8 cellular contexts compared by ENCODE assay signal in the genomic region with DNA sequence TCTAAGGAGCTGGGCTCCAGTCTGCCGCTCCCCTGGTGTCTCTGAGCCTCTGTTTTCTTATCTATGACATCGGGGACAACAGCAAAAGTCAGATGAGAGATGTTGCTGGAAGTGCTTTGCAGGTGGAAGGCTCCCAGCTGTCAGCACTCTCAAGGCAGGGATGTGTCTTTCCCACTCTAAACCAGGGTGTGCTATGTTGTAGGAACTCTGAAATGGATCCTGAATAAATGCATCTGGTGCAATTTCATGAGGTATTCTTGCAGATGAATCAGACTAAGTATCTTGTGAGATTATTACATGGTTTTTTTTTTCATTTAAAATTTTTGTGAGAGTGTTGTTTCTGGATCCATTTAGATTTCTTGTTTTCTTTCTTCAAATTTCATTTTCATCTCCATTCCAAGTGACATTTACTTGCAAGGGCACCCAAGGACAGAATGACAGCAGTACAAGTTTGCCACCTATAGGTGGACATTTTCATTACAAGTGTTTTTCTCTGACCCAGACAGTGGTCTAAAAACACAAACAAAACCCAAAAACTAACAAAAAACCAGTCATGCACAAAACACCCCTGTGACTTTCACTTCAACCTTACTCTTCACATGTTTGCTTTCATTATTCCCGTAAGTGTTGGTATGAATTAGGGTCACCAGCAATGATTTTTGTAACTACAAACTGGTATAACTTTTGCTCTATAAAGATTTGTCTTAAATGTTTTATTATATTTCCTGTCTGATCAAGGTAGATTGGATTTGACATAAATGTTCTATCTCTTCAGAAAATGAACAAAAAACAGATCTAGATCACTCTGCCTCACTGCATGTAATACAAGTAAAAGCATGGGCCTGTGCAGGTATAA. TPM values are rescaled to one million over a fixed set of nuclear protein-coding genes. Genes with fewer than 3 reads are reported as not detected.
A peak's percentile ranks its signal among the peaks of the same experiment; 100 is the strongest.
DNase-seq lines count a peak whose midpoint lies in the region; ATAC-seq, FAIRE-seq and TF ChIP-seq lines count a peak whose summit lies in the region.

No MANE protein-coding gene starts in this region.

- no peaks in the 10 kb centered on the region for H3K4me1 ChIP-seq in small intestine (ENCODE audit: control insufficient read depth in 2 of 2, insufficient read depth in 1 of 2, low read depth in 1 of 2, low read length in 1 of 2)

- H3K27me3 ChIP-seq in small intestine (ENCODE audit: control insufficient read depth in 2 of 2, insufficient read depth in 2 of 2, low read length in 2 of 2) = peaks cover 0 to 5% of the 10 kb centered on the region in 2 donors

- no peak overlapping the region for H3K27ac ChIP-seq in small intestine (ENCODE audit: low read depth in 1 of 2, low read length in 1 of 2)

- DNase-seq in ELR (ENCODE audit: low read depth) (peak; percentile 61), RPMI8226 (peak; percentile 20), fibroblast of pulmonary artery (ENCODE audit: low read depth) (peak; percentile 71), small intestine (peak; percentile 26)
- DNase-seq in activated effector memory CD4-positive, alpha-beta T cell treated with Interleukin-2 at 50 U/mL for 16 hours = no peak
- DNase-seq in stimulated activated CD4-positive, alpha-beta T cell treated with anti-CD3 and anti-CD28 coated beads, Interleukin-15, amount 100 ng/mL, for 24 hours = no peak

- TF ChIP-seq CTCF in fibroblast of pulmonary artery (IDR thresholded peaks at IDR 0.05; ENCODE audit: low read length, missing control alignments) = peak; percentile 79

- no peak for FAIRE-seq in small intestine (lab: Jason Lieb, UNC)

- 52 to 73% (median 55%) methylated on average over 3 of the region's 3 CpGs for WGBS in small intestine, 3 donors

- H3K36me3 ChIP-seq in small intestine (ENCODE audit: control insufficient read depth in 2 of 2, insufficient read depth in 2 of 2, low read length in 2 of 2) = no peaks in the 10 kb centered on the region

- H3K9me3 ChIP-seq in small intestine (ENCODE audit: control insufficient read depth, low read depth) = no peaks in the 10 kb centered on the region

- peak; percentile 62 for ATAC-seq in GM19468 (IDR thresholded peaks at IDR 0.05; ENCODE audit: extremely low read depth, unreplicated experiment)
- peak; percentile 38 for ATAC-seq in HG03520 (IDR thresholded peaks at IDR 0.05; ENCODE audit: unreplicated experiment)

- H3K4me3 ChIP-seq in fibroblast of pulmonary artery (replicated peaks; ENCODE audit: low read depth, low read length) = no peak overlapping the region
- no peak overlapping the region for H3K4me3 ChIP-seq in small intestine (ENCODE audit: low read depth in 1 of 2, low read length in 2 of 2)

RNA-seq across cellular contexts. Expression of a gene that starts 14.7 kb away (rescaled TPM):
- not detected for polyA plus RNA-seq in small intestine

Comparison
In these comparisons a context has a peak if more than half of its experiments do, and no peak if none do; other contexts are left out.
1. DNase-seq: peak in ELR (single experiment), RPMI8226 (single experiment), fibroblast of pulmonary artery (single experiment) and small intestine (single experiment); none in activated effector memory CD4-positive, alpha-beta T cell treated with Interleukin-2 at 50 U/mL for 16 hours (single experiment) and stimulated activated CD4-positive, alpha-beta T cell treated with anti-CD3 and anti-CD28 coated beads, Interleukin-15, amount 100 ng/mL, for 24 hours (single experiment).